In the genomic region with DNA sequence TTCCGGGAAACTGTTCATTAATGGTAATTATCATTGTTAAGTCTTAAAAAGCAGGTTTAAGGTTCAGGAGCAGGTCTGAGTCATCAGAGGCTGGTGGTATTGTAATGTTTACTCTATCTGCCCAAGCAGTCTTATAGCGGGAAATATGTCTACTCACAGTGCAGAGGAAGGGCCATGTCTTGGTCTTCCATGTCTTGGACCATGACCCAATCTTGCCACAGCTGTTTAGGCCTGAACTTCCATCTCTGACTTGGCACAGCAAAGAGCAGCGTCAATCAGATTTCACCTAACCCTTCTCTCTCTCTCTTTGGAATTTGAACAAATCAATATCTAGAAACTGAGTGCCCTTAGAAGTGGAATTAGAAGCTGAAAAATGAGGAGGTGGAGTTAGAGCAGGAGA, we compare ENCODE assay signal across 1 cellular context.
TF ChIP-seq lines count a peak whose summit lies in the region.

No MANE protein-coding gene starts in this region.

TF ChIP-seq in SK-N-SH, 30 proteins besides CTCF, POLR2A, EP300 and RAD21 (continued from another document):
- TF ChIP-seq, protein P1, sequence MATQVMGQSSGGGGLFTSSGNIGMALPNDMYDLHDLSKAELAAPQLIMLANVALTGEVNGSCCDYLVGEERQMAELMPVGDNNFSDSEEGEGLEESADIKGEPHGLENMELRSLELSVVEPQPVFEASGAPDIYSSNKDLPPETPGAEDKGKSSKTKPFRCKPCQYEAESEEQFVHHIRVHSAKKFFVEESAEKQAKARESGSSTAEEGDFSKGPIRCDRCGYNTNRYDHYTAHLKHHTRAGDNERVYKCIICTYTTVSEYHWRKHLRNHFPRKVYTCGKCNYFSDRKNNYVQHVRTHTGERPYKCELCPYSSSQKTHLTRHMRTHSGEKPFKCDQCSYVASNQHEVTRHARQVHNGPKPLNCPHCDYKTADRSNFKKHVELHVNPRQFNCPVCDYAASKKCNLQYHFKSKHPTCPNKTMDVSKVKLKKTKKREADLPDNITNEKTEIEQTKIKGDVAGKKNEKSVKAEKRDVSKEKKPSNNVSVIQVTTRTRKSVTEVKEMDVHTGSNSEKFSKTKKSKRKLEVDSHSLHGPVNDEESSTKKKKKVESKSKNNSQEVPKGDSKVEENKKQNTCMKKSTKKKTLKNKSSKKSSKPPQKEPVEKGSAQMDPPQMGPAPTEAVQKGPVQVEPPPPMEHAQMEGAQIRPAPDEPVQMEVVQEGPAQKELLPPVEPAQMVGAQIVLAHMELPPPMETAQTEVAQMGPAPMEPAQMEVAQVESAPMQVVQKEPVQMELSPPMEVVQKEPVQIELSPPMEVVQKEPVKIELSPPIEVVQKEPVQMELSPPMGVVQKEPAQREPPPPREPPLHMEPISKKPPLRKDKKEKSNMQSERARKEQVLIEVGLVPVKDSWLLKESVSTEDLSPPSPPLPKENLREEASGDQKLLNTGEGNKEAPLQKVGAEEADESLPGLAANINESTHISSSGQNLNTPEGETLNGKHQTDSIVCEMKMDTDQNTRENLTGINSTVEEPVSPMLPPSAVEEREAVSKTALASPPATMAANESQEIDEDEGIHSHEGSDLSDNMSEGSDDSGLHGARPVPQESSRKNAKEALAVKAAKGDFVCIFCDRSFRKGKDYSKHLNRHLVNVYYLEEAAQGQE (IDR thresholded peaks at IDR 0.05; ENCODE audit: low read depth, low read length): no peak
- TF ChIP-seq MXI1 (IDR thresholded peaks at IDR 0.05; ENCODE audit: low read depth, low read length) (no peak), MEF2A (IDR thresholded peaks at IDR 0.05; ENCODE audit: borderline replicate concordance, low read depth) (no peak), RFX5 (IDR thresholded peaks at IDR 0.05; ENCODE audit: low read length) (no peak)
- TF ChIP-seq, protein P2, sequence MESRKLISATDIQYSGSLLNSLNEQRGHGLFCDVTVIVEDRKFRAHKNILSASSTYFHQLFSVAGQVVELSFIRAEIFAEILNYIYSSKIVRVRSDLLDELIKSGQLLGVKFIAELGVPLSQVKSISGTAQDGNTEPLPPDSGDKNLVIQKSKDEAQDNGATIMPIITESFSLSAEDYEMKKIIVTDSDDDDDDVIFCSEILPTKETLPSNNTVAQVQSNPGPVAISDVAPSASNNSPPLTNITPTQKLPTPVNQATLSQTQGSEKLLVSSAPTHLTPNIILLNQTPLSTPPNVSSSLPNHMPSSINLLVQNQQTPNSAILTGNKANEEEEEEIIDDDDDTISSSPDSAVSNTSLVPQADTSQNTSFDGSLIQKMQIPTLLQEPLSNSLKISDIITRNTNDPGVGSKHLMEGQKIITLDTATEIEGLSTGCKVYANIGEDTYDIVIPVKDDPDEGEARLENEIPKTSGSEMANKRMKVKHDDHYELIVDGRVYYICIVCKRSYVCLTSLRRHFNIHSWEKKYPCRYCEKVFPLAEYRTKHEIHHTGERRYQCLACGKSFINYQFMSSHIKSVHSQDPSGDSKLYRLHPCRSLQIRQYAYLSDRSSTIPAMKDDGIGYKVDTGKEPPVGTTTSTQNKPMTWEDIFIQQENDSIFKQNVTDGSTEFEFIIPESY (IDR thresholded peaks at IDR 0.05; ENCODE audit: borderline replicate concordance, low read depth): no peak
- TF ChIP-seq, protein P3, sequence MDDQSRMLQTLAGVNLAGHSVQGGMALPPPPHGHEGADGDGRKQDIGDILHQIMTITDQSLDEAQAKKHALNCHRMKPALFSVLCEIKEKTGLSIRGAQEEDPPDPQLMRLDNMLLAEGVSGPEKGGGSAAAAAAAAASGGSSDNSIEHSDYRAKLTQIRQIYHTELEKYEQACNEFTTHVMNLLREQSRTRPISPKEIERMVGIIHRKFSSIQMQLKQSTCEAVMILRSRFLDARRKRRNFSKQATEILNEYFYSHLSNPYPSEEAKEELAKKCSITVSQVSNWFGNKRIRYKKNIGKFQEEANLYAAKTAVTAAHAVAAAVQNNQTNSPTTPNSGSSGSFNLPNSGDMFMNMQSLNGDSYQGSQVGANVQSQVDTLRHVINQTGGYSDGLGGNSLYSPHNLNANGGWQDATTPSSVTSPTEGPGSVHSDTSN (IDR thresholded peaks at IDR 0.05): no peak
TF ChIP-seq in SK-N-SH: peak in this region for 0.
